8 cellular contexts compared by ENCODE assay signal in the genomic region with DNA sequence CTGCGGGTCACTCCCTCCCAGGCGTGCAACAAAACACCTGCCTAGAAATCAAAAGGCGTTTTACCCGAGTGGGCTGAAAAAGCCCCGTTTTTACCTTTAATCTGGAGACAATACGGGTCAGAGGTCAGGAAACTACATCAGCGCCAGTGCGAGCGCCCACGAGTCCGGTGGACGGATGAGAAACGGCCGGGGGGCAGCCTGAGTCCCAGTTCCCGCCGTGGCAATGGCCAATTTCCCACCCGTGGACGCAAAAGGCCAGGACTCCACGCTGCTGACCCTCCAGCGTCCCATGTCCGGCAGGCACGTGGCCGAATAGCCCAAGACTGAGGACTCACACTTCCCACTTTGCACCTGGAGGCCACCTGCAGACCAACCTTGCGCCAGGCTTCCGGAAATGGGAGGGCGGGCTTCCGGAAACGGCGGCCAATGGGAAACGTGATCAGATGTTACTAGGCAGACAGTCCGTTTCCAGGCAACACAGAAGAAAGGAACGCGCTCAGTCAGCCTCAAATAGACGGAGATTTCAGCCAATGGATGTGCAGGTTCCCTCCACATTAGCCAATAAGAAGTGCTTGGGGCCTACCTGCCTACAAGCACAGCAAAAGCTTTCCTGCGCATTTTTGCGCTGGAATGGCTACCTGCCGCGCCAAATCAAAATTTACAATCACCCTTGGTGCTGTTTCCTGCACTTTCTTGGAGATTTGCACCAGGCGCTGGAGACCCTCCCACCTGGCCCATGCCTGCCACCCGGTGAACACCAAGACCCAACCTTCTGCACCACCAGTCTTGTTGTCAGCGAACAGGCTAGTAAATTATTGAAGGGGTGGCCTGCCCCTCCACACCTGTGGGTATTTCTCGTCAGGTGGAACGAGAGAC. TPM values are rescaled to one million over a fixed set of nuclear protein-coding genes. Genes with fewer than 3 reads are reported as not detected.
A peak's percentile ranks its signal among the peaks of the same experiment; 100 is the strongest.
DNase-seq lines count a peak whose midpoint lies in the region; ATAC-seq, FAIRE-seq and TF ChIP-seq lines count a peak whose summit lies in the region.

No MANE protein-coding gene starts in this region.

- 0 out of 2 replicates have a peak, but pooled peaks have one; percentile 0 for TF ChIP-seq CTCF in WERI-Rb-1 (IDR thresholded peaks at IDR 0.05; ENCODE audit: low read depth, low read length)

- peaks cover 0 to 6% (median 0%) of the 10 kb centered on the region in 3 donors for H3K27me3 Mint-ChIP-seq in immature natural killer cell (ENCODE audit: low read depth in 3 of 3)

- H3K4me3 Mint-ChIP-seq in immature natural killer cell: peak overlapping the region; percentile 85 to 93 (median 87)

- H3K9me3 ChIP-seq in WERI-Rb-1 (ENCODE audit: severe bottlenecking) (no peaks in the 10 kb centered on the region), small intestine (ENCODE audit: control insufficient read depth, low read depth) (peaks cover 4% of the 10 kb centered on the region)

- peak overlapping the region; percentile 92 for H3K27ac ChIP-seq in WERI-Rb-1
- H3K27ac ChIP-seq in small intestine (ENCODE audit: low read depth in 1 of 2, low read length in 1 of 2): no peak overlapping the region

- H3K4me1 Mint-ChIP-seq in immature natural killer cell: peaks cover 28 to 31% of the 10 kb centered on the region in 2 donors

- 2 to 15% (median 14%) methylated on average over 43 of the region's 43 CpGs for WGBS in small intestine, 3 donors

- H3K27ac Mint-ChIP-seq in immature natural killer cell: peak overlapping the region; percentile 46 to 82 (median 68)

- no peak for FAIRE-seq in small intestine (lab: Jason Lieb, UNC)

- peaks cover 23 to 38% (median 29%) of the 10 kb centered on the region in 3 donors for H3K36me3 Mint-ChIP-seq in immature natural killer cell

- no peaks in the 10 kb centered on the region for H3K4me1 ChIP-seq in small intestine (ENCODE audit: control insufficient read depth in 2 of 2, insufficient read depth in 1 of 2, low read depth in 1 of 2, low read length in 1 of 2)

- H3K36me3 ChIP-seq in WERI-Rb-1 (peaks cover 31% of the 10 kb centered on the region), small intestine (ENCODE audit: control insufficient read depth in 2 of 2, insufficient read depth in 2 of 2, low read length in 2 of 2) (no peaks in the 10 kb centered on the region)

- H3K4me3 ChIP-seq in WERI-Rb-1 (ENCODE audit: low read depth, low read length): peak overlapping the region; percentile 94
- H3K4me3 ChIP-seq in small intestine (ENCODE audit: low read depth in 1 of 2, low read length in 2 of 2): peak overlapping the region; percentile 31 to 50

- ATAC-seq in GM19351 (IDR thresholded peaks at IDR 0.05; ENCODE audit: unreplicated experiment): peak; percentile 79

- DNase-seq in Ammon's horn (ENCODE audit: low spot score): peak; percentile 97
- DNase-seq in NCI-H128 (lab: John Stamatoyannopoulos, UW; ENCODE audit: unreplicated experiment): peak; percentile 82
- DNase-seq in WERI-Rb-1: peak; percentile 95
- DNase-seq in central memory CD4-positive, alpha-beta T cell: peak; percentile 66
- peak; percentile 80 to 84 (median 82) for DNase-seq in immature natural killer cell
- DNase-seq in small intestine: peak; percentile 55
- no peak for DNase-seq in NK-92 treated with Interleukin-12 subunit alpha and Interleukin-12 subunit beta, amount 100 ng/mL, for 24 hours (lab: John Stamatoyannopoulos, UW)

- peaks cover 2 to 48% (median 24%) of the 10 kb centered on the region in 6 donors for H3K9me3 Mint-ChIP-seq in immature natural killer cell

- H3K27me3 ChIP-seq in WERI-Rb-1 (ENCODE audit: insufficient read depth, low read depth, severe bottlenecking): no peaks in the 10 kb centered on the region
- no peaks in the 10 kb centered on the region for H3K27me3 ChIP-seq in small intestine (ENCODE audit: control insufficient read depth in 2 of 2, insufficient read depth in 2 of 2, low read length in 2 of 2)

RNA-seq across cellular contexts. Expression of gene ZFP14, which starts 47.4 kb away (rescaled TPM):
- polyA plus RNA-seq in immature natural killer cell: 1 to 10 TPM in 2 of 3 donors, under 1 TPM in 1; 0.46 to 6.4 (median 2.7) TPM
- 1 to 10 TPM; 1.1 to 1.6 (median 1.6) TPM for polyA plus RNA-seq in small intestine
